ENCODE assay signal across 29 cellular contexts in genomic region chr22:49191506-49191980, GRCh38.
"Had no signal": no experiment of that assay in that cellular context is flagged by ENCODE, and none has a peak within 500 bp of the region (broad histone marks: within the 10 kb centered on the region; RNA-seq: fewer than 3 reads in every experiment).

No MANE protein-coding gene starts in this region.

- H3K4me3 ChIP-seq: ovary, psoas muscle, right lobe of liver, sigmoid colon, suprapubic skin, testis, tibial artery, transverse colon, upper lobe of right lung, uterus had no signal

- H3K36me3 Mint-ChIP-seq: natural killer cell; stimulated activated memory B cell treated with anti-CD40 and anti-IgM and Interleukin-4, amounts not matched to agents 10 μg/mL and 1 μg/mL and 100 μg/mL, for 72 hours; type B pancreatic cell had no signal

- H3K27ac Mint-ChIP-seq: naive thymus-derived CD4-positive, alpha-beta T cell; natural killer cell; nephron; progenitor cell of endocrine pancreas; stimulated activated memory B cell treated with anti-CD40 and anti-IgM and Interleukin-4, amounts not matched to agents 10 μg/mL and 1 μg/mL and 100 μg/mL, for 72 hours; stimulated activated naive CD8-positive, alpha-beta T cell treated with anti-CD3 and anti-CD28 coated beads, Interleukin-15, amount 100 ng/mL, for 72 hours; type B pancreatic cell had no signal

- H3K36me3 ChIP-seq: ovary, right lobe of liver, sigmoid colon, suprapubic skin, tibial artery, transverse colon, upper lobe of right lung, uterus had no signal

- H3K27ac ChIP-seq: ovary, parathyroid adenoma, psoas muscle, right lobe of liver, sigmoid colon, suprapubic skin, testis, tibial artery, transverse colon, upper lobe of right lung, uterus had no signal

- H3K4me1 Mint-ChIP-seq: naive thymus-derived CD4-positive, alpha-beta T cell; natural killer cell; nephron; stimulated activated memory B cell treated with anti-CD40 and anti-IgM and Interleukin-4, amounts not matched to agents 10 μg/mL and 1 μg/mL and 100 μg/mL, for 72 hours; stimulated activated naive CD8-positive, alpha-beta T cell treated with anti-CD3 and anti-CD28 coated beads, Interleukin-15, amount 100 ng/mL, for 72 hours had no signal

- H3K9me3 ChIP-seq: ovary, psoas muscle, right lobe of liver, sigmoid colon, suprapubic skin, testis, tibial artery, transverse colon, upper lobe of right lung, uterus had no signal

- H3K9ac ChIP-seq: parathyroid adenoma had no signal

- DNase-seq: naive thymus-derived CD4-positive, alpha-beta T cell; natural killer cell; occipital lobe; ovary; right cardiac atrium; sigmoid colon; small intestine; stimulated activated CD4-positive, alpha-beta T cell treated with anti-CD3 and anti-CD28 coated beads, Interleukin-12 subunit alpha, Interleukin-12 subunit beta, amount 100 ng/mL, for 4 hours; stimulated activated CD4-positive, alpha-beta T cell treated with anti-CD3 and anti-CD28 coated beads, Interleukin-1b, Interleukin-23, amount 100 ng/mL, for 48 hours; stimulated activated CD4-positive, alpha-beta T cell treated with anti-CD3 and anti-CD28 coated beads, Interleukin-4, amount 100 ng/mL, for 1 hour; stimulated activated CD4-positive, alpha-beta T cell treated with anti-CD3 and anti-CD28 coated beads, Interleukin-4, amount 100 ng/mL, for 4 hours; stimulated activated CD8-positive, alpha-beta memory T cell treated with anti-CD3 and anti-CD28 coated beads, Interleukin-4, amount 100 ng/mL, for 48 hours; stimulated activated naive CD4-positive, alpha-beta T cell; stimulated activated naive CD8-positive, alpha-beta T cell treated with anti-CD3 and anti-CD28 coated beads, Interleukin-15, amount 100 ng/mL, for 72 hours; stimulated activated naive CD8-positive, alpha-beta T cell treated with anti-CD3 and anti-CD28 coated beads, Interleukin-15, Interleukin-2, amounts not matched to agents 100 U/mL and 50 U/mL, for 24 hours; substantia nigra; testis; tibial artery; transverse colon; upper lobe of right lung had no signal

- H2AFZ ChIP-seq: parathyroid adenoma had no signal

- ATAC-seq: naive thymus-derived CD4-positive, alpha-beta T cell; natural killer cell; psoas muscle; stimulated activated memory B cell treated with anti-CD40 and anti-IgM and Interleukin-4, amounts not matched to agents 10 μg/mL and 1 μg/mL and 100 μg/mL, for 72 hours; stimulated activated naive CD8-positive, alpha-beta T cell treated with anti-CD3 and anti-CD28 coated beads, Interleukin-15, amount 100 ng/mL, for 72 hours; stimulated activated naive CD8-positive, alpha-beta T cell treated with anti-CD3 and anti-CD28 coated beads, Interleukin-15, Interleukin-2, amounts not matched to agents 100 U/mL and 50 U/mL, for 24 hours had no signal

- H3K4me1 ChIP-seq: parathyroid adenoma, psoas muscle, sigmoid colon, suprapubic skin, testis, tibial artery, transverse colon, upper lobe of right lung, uterus had no signal

- H3K4me3 Mint-ChIP-seq: naive thymus-derived CD4-positive, alpha-beta T cell; natural killer cell; nephron; stimulated activated memory B cell treated with anti-CD40 and anti-IgM and Interleukin-4, amounts not matched to agents 10 μg/mL and 1 μg/mL and 100 μg/mL, for 72 hours; stimulated activated naive CD8-positive, alpha-beta T cell treated with anti-CD3 and anti-CD28 coated beads, Interleukin-15, amount 100 ng/mL, for 72 hours; type B pancreatic cell had no signal

- H3K79me2 ChIP-seq: parathyroid adenoma had no signal

- H3K9me3 Mint-ChIP-seq: natural killer cell; stimulated activated naive CD8-positive, alpha-beta T cell treated with anti-CD3 and anti-CD28 coated beads, Interleukin-15, amount 100 ng/mL, for 72 hours; type B pancreatic cell had no signal

- H3K27me3 ChIP-seq: ovary, right lobe of liver, testis, transverse colon, upper lobe of right lung, uterus had no signal
